1 cellular context compared by ENCODE assay signal in genomic region chr18:2976733-2977132, GRCh38.
TF ChIP-seq lines count a peak whose summit lies in the region.

No MANE protein-coding gene starts in this region.

TF ChIP-seq in K562, 482 proteins besides CTCF, POLR2A, EP300 and RAD21 (continued from another document):
- TF ChIP-seq PBX2 (CRISPR knock-in tag; IDR thresholded peaks at IDR 0.05; ENCODE audit: low read depth) (no peak), PBX2 (tag; conservative IDR thresholded peaks at IDR 0.05; ENCODE audit: low read depth) (peak; percentile 77), HCFC1 (IDR thresholded peaks at IDR 0.05; ENCODE audit: low read depth, low read length) (no peak), DACH1 (IDR thresholded peaks at IDR 0.05; ENCODE audit: partially characterized antibody) (peak; percentile 73), TEAD4 (IDR thresholded peaks at IDR 0.05; ENCODE audit: low read length) (no peak), TEAD4 (CRISPR knock-in tag; IDR thresholded peaks at IDR 0.05; ENCODE audit: borderline replicate concordance) (no peak), TFAP4 (CRISPR knock-in tag; IDR thresholded peaks at IDR 0.05; ENCODE audit: borderline replicate concordance) (peak; percentile 81), MEIS2 (IDR thresholded peaks at IDR 0.05; ENCODE audit: partially characterized antibody) (peak; percentile 71), PKNOX1 (IDR thresholded peaks at IDR 0.05) (peak; percentile 46; the same call in 1 of the 2 replicates), ZNF274 (IDR thresholded peaks at IDR 0.05; ENCODE audit: borderline replicate concordance, low read depth, low read length) (no peak), ADNP (tag; IDR thresholded peaks at IDR 0.05) (0 out of 2 replicates have a peak, but pooled peaks have one; percentile 26)
